In genomic region chr4:85603437-85604336, GRCh38 we compare ENCODE assay signal across 10 cellular contexts.
DNase-seq lines count a peak whose midpoint lies in the region; ATAC-seq and TF ChIP-seq lines count a peak whose summit lies in the region.
"Had no signal": no experiment of that assay in that cellular context is flagged by ENCODE, and none has a peak within 500 bp of the region (broad histone marks: within the 10 kb centered on the region; RNA-seq: fewer than 3 reads in every experiment).

No MANE protein-coding gene starts in this region.

- H3K27me3 ChIP-seq in gastroesophageal sphincter (no peaks in the 10 kb centered on the region), osteoblast (ENCODE audit: insufficient read depth, low read length) (no peaks in the 10 kb centered on the region)

- H3K4me2 ChIP-seq in osteoblast (ENCODE audit: insufficient read depth, low read length), result no peak overlapping the region

- WGBS in gastroesophageal sphincter (ENCODE audit: low coverage in 1 of 2), 2 donors, result 74 to 79% methylated on average over 3 of the region's 3 CpGs

- H3K4me3 ChIP-seq in astrocyte of the spinal cord (ENCODE audit: low read depth, low read length), result no peak overlapping the region
- H3K4me3 ChIP-seq in gastroesophageal sphincter, result no peak overlapping the region
- H3K4me3 ChIP-seq in osteoblast (ENCODE audit: insufficient read depth, low read length), result no peak overlapping the region

- TF ChIP-seq EP300 in gastroesophageal sphincter (IDR thresholded peaks at IDR 0.05), result no peak

- no peak overlapping the region for H2AFZ ChIP-seq in osteoblast (ENCODE audit: low read length)

- H3K79me2 ChIP-seq in osteoblast (ENCODE audit: insufficient read depth, low read length), result no peaks in the 10 kb centered on the region

- in situ Hi-C loops in astrocyte of the spinal cord (cut with HindIII; ENCODE audit: low sequenced_read_pairs), result no loop called here

- DNase-seq in astrocyte of the spinal cord (ENCODE audit: low read depth, low spot score) (peak; percentile 19), sciatic nerve (ENCODE audit: low spot score) (no peak), osteoblast (ENCODE audit: insufficient read length, low spot score, missing footprints) (no peak)
- DNase-seq: activated CD8-positive, alpha-beta T cell treated with anti-CD3 and anti-CD28 coated beads, Interleukin-2, amount 10 ng/mL, durations not matched to agents 7 days and 5 days; left colon; NCI-H446 treated with DMSO at 0.1 percent for 48 hours had no signal

- TF ChIP-seq POLR2A in gastroesophageal sphincter (IDR thresholded peaks at IDR 0.05), result no peak

- ATAC-seq in GM19351 (IDR thresholded peaks at IDR 0.05; ENCODE audit: unreplicated experiment) (peak; percentile 69), HG03196 (IDR thresholded peaks at IDR 0.05; ENCODE audit: unreplicated experiment) (peak; percentile 43), sciatic nerve (peak; percentile 26), gastroesophageal sphincter (no peak), HG03280 (IDR thresholded peaks at IDR 0.05; ENCODE audit: unreplicated experiment) (no peak)
- ATAC-seq: activated CD8-positive, alpha-beta T cell treated with anti-CD3 and anti-CD28 coated beads, Interleukin-2, amount 10 ng/mL, durations not matched to agents 7 days and 5 days; left colon had no signal

- H3K36me3 ChIP-seq in gastroesophageal sphincter (no peaks in the 10 kb centered on the region), osteoblast (ENCODE audit: insufficient read depth, low read length) (no peaks in the 10 kb centered on the region)

- H3K27ac ChIP-seq in gastroesophageal sphincter, result no peak overlapping the region
- H3K27ac ChIP-seq in osteoblast (ENCODE audit: low read depth, low read length), result no peak overlapping the region

- H3K4me1 ChIP-seq in gastroesophageal sphincter (no peaks in the 10 kb centered on the region), osteoblast (ENCODE audit: insufficient read depth, low read length) (no peaks in the 10 kb centered on the region)

- intact Hi-C loops in sciatic nerve (cut with DNase I), result no loop called here

- no peaks in the 10 kb centered on the region for H4K20me1 ChIP-seq in osteoblast (ENCODE audit: insufficient read depth, low read length)

- TF ChIP-seq CTCF in astrocyte of the spinal cord (IDR thresholded peaks at IDR 0.05; ENCODE audit: low read depth, low read length) (no peak), gastroesophageal sphincter (IDR thresholded peaks at IDR 0.05) (no peak), osteoblast (IDR thresholded peaks at IDR 0.05; ENCODE audit: extremely low read depth, low read depth, low read length) (no peak)

- H3K9me3 ChIP-seq in gastroesophageal sphincter (no peaks in the 10 kb centered on the region), osteoblast (ENCODE audit: low read depth, low read length) (no peaks in the 10 kb centered on the region)

Comparison
In these comparisons a context has a peak if more than half of its experiments do, and no peak if none do; other contexts are left out.
1. ATAC-seq: peak in GM19351 (single experiment), HG03196 (single experiment) and sciatic nerve (single experiment); none in gastroesophageal sphincter (single experiment) and HG03280 (single experiment).